In the genomic region with DNA sequence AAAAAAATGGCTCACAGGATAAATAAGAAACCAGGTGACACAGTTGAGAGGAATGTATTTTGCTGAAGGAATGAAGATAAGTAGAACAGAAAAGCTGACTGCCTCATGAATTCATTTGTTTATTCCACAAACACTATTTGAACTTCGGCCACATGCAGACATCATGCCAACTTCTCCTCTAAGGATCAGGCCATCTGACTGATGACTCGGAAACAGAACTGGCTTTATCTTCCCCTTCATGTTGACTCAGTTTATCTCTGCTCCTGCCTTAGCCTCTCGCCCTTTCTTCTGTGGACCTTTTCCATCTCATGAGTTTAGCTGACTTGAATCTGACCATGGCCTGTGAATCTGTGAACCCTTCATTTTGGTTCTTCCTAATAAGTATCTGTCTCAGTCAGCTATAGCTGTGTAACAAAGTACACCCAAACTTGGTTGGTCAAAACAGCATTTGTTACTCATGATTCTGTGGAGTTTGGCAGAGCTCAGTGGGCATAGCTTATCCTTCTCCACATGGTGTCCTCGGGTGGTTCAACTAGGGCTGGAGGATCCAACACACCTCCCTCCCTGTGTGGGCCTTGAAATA, we compare ENCODE assay signal across 10 cellular contexts. TPM values are rescaled to one million over a fixed set of nuclear protein-coding genes. Genes with fewer than 3 reads are reported as not detected.
DNase-seq lines count a peak whose midpoint lies in the region; ATAC-seq and TF ChIP-seq lines count a peak whose summit lies in the region.
"Had no signal": no experiment of that assay in that cellular context is flagged by ENCODE, and none has a peak within 500 bp of the region (broad histone marks: within the 10 kb centered on the region; RNA-seq: fewer than 3 reads in every experiment).

No MANE protein-coding gene starts in this region.

- peaks cover 37% of the 10 kb centered on the region for H3F3A ChIP-seq in MM.1S (ENCODE audit: insufficient read depth, low read length)

- H3K9me3 Mint-ChIP-seq in CD4-positive, alpha-beta memory T cell, result no peaks in the 10 kb centered on the region
- H3K9me3 Mint-ChIP-seq in nephron, result peaks cover 6% of the 10 kb centered on the region

- no peaks in the 10 kb centered on the region for H3K27me3 Mint-ChIP-seq in CD4-positive, alpha-beta memory T cell
- peaks cover 10% of the 10 kb centered on the region for H3K27me3 Mint-ChIP-seq in nephron (ENCODE audit: low read depth)

- no peak for DNase-seq in CD4-positive, alpha-beta memory T cell
- DNase-seq in MM.1S (no peak), colonic mucosa (no peak), sciatic nerve (ENCODE audit: low spot score) (no peak)
- DNase-seq: activated gamma-delta T cell had no signal

- intact Hi-C loops in CD4-positive, alpha-beta memory T cell (cut with micrococcal nuclease), result loop anchor here (1.0 kb wide), 2 partner anchors 10 to 111 kb away; partner anchors contain the start of gene WAPL
- intact Hi-C loops in colonic mucosa (cut with DNase I) (no loop called here), sciatic nerve (cut with DNase I) (no loop called here)

- H3K4me2 ChIP-seq in MM.1S (ENCODE audit: low read depth, low read length), result peak overlapping the region; percentile 82

- no peak overlapping the region for H3K4me3 ChIP-seq in CD4-positive, alpha-beta memory T cell (ENCODE audit: low read length in 2 of 2)
- H3K4me3 ChIP-seq in MM.1S (ENCODE audit: low read length), result peak overlapping the region; percentile 43
- no peak overlapping the region for H3K4me3 ChIP-seq in colonic mucosa

- peak overlapping the region; percentile 42 for H3K27ac ChIP-seq in CD4-positive, alpha-beta memory T cell (ENCODE audit: low read depth, low read length)
- peak overlapping the region; percentile 91 for H3K27ac ChIP-seq in MM.1S (ENCODE audit: low read length)
- H3K27ac ChIP-seq in colonic mucosa, result peak overlapping the region; percentile 30

- H2AFZ ChIP-seq in MM.1S (ENCODE audit: low read length), result peak overlapping the region; percentile 64

- ATAC-seq in HG03045 (IDR thresholded peaks at IDR 0.05; ENCODE audit: unreplicated experiment) (no peak), sciatic nerve (no peak), GM19452 (IDR thresholded peaks at IDR 0.05; ENCODE audit: unreplicated experiment) (no peak), GM18909 (IDR thresholded peaks at IDR 0.05; ENCODE audit: poor library complexity, unreplicated experiment) (no peak)

- no peaks in the 10 kb centered on the region for H4K20me1 ChIP-seq in MM.1S (ENCODE audit: insufficient read depth, low read length)

- no peaks in the 10 kb centered on the region for H3K36me3 Mint-ChIP-seq in CD4-positive, alpha-beta memory T cell
- H3K36me3 Mint-ChIP-seq in nephron (ENCODE audit: low read depth), result no peaks in the 10 kb centered on the region

- no peaks in the 10 kb centered on the region for H3K9me2 ChIP-seq in MM.1S (replicated peaks; ENCODE audit: insufficient read depth, low read length)

- POLR2A ChIA-PET in CD4-positive, alpha-beta memory T cell (lab: Charles Lee; ENCODE audit: partially characterized antibody), result interaction anchor here (6.6 kb wide), 1 partner anchor 9 kb away, joined by 134 read pairs; no protein-coding TSS in a partner anchor

- H3K9ac ChIP-seq in MM.1S (ENCODE audit: low read length), result peak overlapping the region; percentile 54
- H3K9ac ChIP-seq in colonic mucosa (ENCODE audit: low read depth in 2 of 2, low read length in 2 of 2), result no peak overlapping the region

- peaks cover 46% of the 10 kb centered on the region for H3K4me1 ChIP-seq in CD4-positive, alpha-beta memory T cell (ENCODE audit: insufficient read depth, low read length)
- H3K4me1 ChIP-seq in MM.1S (ENCODE audit: low read length), result peaks cover 35% of the 10 kb centered on the region
- peaks cover 11% of the 10 kb centered on the region for H3K4me1 ChIP-seq in colonic mucosa

- no peaks in the 10 kb centered on the region for H3K9me3 ChIP-seq in CD4-positive, alpha-beta memory T cell (ENCODE audit: control insufficient read depth in 1 of 2, low read length in 2 of 2)
- H3K9me3 ChIP-seq in MM.1S (replicated peaks; ENCODE audit: insufficient read depth, low read length) (no peaks in the 10 kb centered on the region), colonic mucosa (no peaks in the 10 kb centered on the region)

- TF ChIP-seq CTCF in MM.1S (IDR thresholded peaks at IDR 0.05; ENCODE audit: low read length) (no peak), colonic mucosa (IDR thresholded peaks at IDR 0.05) (no peak), nephron (IDR thresholded peaks at IDR 0.05; ENCODE audit: unreplicated experiment in 3 of 3) (no peak)

- peak overlapping the region; percentile 54 to 84 (median 78) for H3K4me3 Mint-ChIP-seq in CD4-positive, alpha-beta memory T cell
- H3K4me3 Mint-ChIP-seq in nephron, result no peak overlapping the region

- peaks cover 33 to 53% (median 40%) of the 10 kb centered on the region in 4 donors for H3K4me1 Mint-ChIP-seq in CD4-positive, alpha-beta memory T cell
- peaks cover 22% of the 10 kb centered on the region for H3K4me1 Mint-ChIP-seq in nephron

- H3K79me2 ChIP-seq in MM.1S (ENCODE audit: low read length), result no peaks in the 10 kb centered on the region

- H3K27ac Mint-ChIP-seq in CD4-positive, alpha-beta memory T cell, result peak overlapping the region; percentile 74 to 94 (median 89)
- peak overlapping the region; percentile 81 to 85 (median 82) for H3K27ac Mint-ChIP-seq in nephron

- no peaks in the 10 kb centered on the region for H3K36me3 ChIP-seq in CD4-positive, alpha-beta memory T cell (ENCODE audit: insufficient read depth, low read length)
- H3K36me3 ChIP-seq in MM.1S (replicated peaks; ENCODE audit: insufficient read depth, low read length) (no peaks in the 10 kb centered on the region), colonic mucosa (no peaks in the 10 kb centered on the region)

- no peaks in the 10 kb centered on the region for H3K27me3 ChIP-seq in CD4-positive, alpha-beta memory T cell (ENCODE audit: insufficient read depth, low read length)
- H3K27me3 ChIP-seq in MM.1S (replicated peaks; ENCODE audit: insufficient read depth, low read length) (no peaks in the 10 kb centered on the region), colonic mucosa (no peaks in the 10 kb centered on the region)

- CTCF ChIA-PET in CD4-positive, alpha-beta memory T cell (lab: Charles Lee; ENCODE audit: partially characterized antibody), result interaction anchor here (0.8 to 2.6 kb wide), 7 partner anchors 9 to 176 kb away, joined by 3 to 51 read pairs (median 5); no protein-coding TSS in a partner anchor

RNA-seq across cellular contexts. Expression of gene GRID1, which starts 44.0 kb away (rescaled TPM):
- not detected for total RNA-seq in CD4-positive, alpha-beta memory T cell
- polyA plus RNA-seq in CD4-positive, alpha-beta memory T cell, result not detected
- total RNA-seq in colonic mucosa, result under 1 TPM; 0.30 to 0.37 TPM
- total RNA-seq in sciatic nerve, result 15.4 TPM
- total RNA-seq: LHCN-M2 had no signal

Comparison
In these comparisons a context has a peak if more than half of its experiments do, and no peak if none do; other contexts are left out.
1. H3K27ac ChIP-seq: peak in every context shown above with its lines; median percentile 91 in MM.1S; 42 in CD4-positive, alpha-beta memory T cell; 30 in colonic mucosa.
2. H3K4me3 Mint-ChIP-seq: peak in CD4-positive, alpha-beta memory T cell (8 of 8); none in nephron (0 of 3).
3. RNA of gene GRID1, which starts 44.0 kb away (total RNA-seq): 15.4 TPM in sciatic nerve (single experiment); 0.30 to 0.37 TPM in colonic mucosa and not detected in CD4-positive, alpha-beta memory T cell; every median in the first group is over 10 times any median in the second.